ENCODE assay signal across 16 cellular contexts in genomic region chr4:88333741-88334405, GRCh38. TPM values are rescaled to one million over a fixed set of nuclear protein-coding genes. Genes with fewer than 3 reads are reported as not detected.
DNase-seq lines count a peak whose midpoint lies in the region; ATAC-seq and TF ChIP-seq lines count a peak whose summit lies in the region.
"Had no signal": no experiment of that assay in that cellular context is flagged by ENCODE, and none has a peak within 500 bp of the region (broad histone marks: within the 10 kb centered on the region; RNA-seq: fewer than 3 reads in every experiment).

No MANE protein-coding gene starts in this region.

- no peak overlapping the region for H2AK5ac ChIP-seq in trophoblast cell (ENCODE audit: low read length)

- H3K36me3 Mint-ChIP-seq in HFFc6 (ENCODE audit: low read depth): no peaks in the 10 kb centered on the region
- H3K36me3 Mint-ChIP-seq: activated naive CD4-positive, alpha-beta T cell treated with anti-CD3 and anti-CD28 coated beads, Interleukin-2, amount 10 ng/mL, durations not matched to agents 7 days and 5 days; natural killer cell had no signal

- H3K9me3 Mint-ChIP-seq in HFFc6: no peaks in the 10 kb centered on the region
- H3K9me3 Mint-ChIP-seq: natural killer cell had no signal

- no peak overlapping the region for H4K91ac ChIP-seq in trophoblast cell (ENCODE audit: low read depth, low read length)

- no peak overlapping the region for H2BK120ac ChIP-seq in trophoblast cell (ENCODE audit: insufficient read depth, low read length, poor library complexity)

- WGBS in esophagus muscularis mucosa: 86% methylated on average over 1 of the region's 1 CpG
- WGBS in trophoblast cell (ENCODE audit: extremely low coverage, insufficient coverage, insufficient read length): no CpG with 5 or more reads among the region's 1 CpG

- H3K36me3 ChIP-seq in esophagus muscularis mucosa: no peaks in the 10 kb centered on the region
- H3K36me3 ChIP-seq in trophoblast cell (ENCODE audit: control insufficient read depth in 1 of 2, insufficient read depth in 2 of 2, low read length in 2 of 2): no peaks in the 10 kb centered on the region
- H3K36me3 ChIP-seq: brain microvascular endothelial cell had no signal

- H3K18ac ChIP-seq in trophoblast cell (ENCODE audit: low read length): no peak overlapping the region

- no peak overlapping the region for H3K4me2 ChIP-seq in trophoblast cell (ENCODE audit: low read length)

- no peak overlapping the region for H4K8ac ChIP-seq in trophoblast cell (ENCODE audit: low read depth, low read length)

- TF ChIP-seq CTCF in HFFc6 (IDR thresholded peaks at IDR 0.05): no peak
- TF ChIP-seq CTCF in esophagus muscularis mucosa (IDR thresholded peaks at IDR 0.05): no peak

- no peak overlapping the region for H3K4ac ChIP-seq in trophoblast cell (ENCODE audit: low read depth, low read length)

- DNase-seq in AG20443 (ENCODE audit: low spot score) (peak; percentile 35), HFFc6 (peak; percentile 11), esophagus muscularis mucosa (ENCODE audit: extremely low spot score) (peak; percentile 91), trophoblast cell (no peak), AML-193 (lab: John Stamatoyannopoulos, UW) (no peak), NCI-H82 (lab: John Stamatoyannopoulos, UW) (no peak)
- DNase-seq: activated CD8-positive, alpha-beta memory T cell treated with anti-CD3 and anti-CD28 coated beads, Interleukin-2, amount 50 U/mL, for 48 hours; activated naive CD4-positive, alpha-beta T cell treated with anti-CD3 and anti-CD28 coated beads, Interleukin-2, amount 10 ng/mL, durations not matched to agents 7 days and 5 days; brain microvascular endothelial cell; C1 segment of cervical spinal cord; natural killer cell; NCI-H1694; SHP77 treated with DMSO at 0.1 percent for 48 hours had no signal

- H3K27ac ChIP-seq in esophagus muscularis mucosa (replicated peaks in 1 of 4) (no peak overlapping the region), trophoblast cell (ENCODE audit: low read depth, low read length) (no peak overlapping the region)
- H3K27ac ChIP-seq: brain microvascular endothelial cell had no signal

- TF ChIP-seq POLR2A in esophagus muscularis mucosa (IDR thresholded peaks at IDR 0.05; ENCODE audit: low read depth): no peak

- H3K79me2 ChIP-seq in trophoblast cell (ENCODE audit: control insufficient read depth, insufficient read depth, low read length, poor library complexity): no peaks in the 10 kb centered on the region

- no peak overlapping the region for H3K9ac ChIP-seq in trophoblast cell (ENCODE audit: low read length)

- no peak overlapping the region for H2BK12ac ChIP-seq in trophoblast cell (ENCODE audit: low read length)

- no peak overlapping the region for H3K4me3 Mint-ChIP-seq in HFFc6
- H3K4me3 Mint-ChIP-seq: activated naive CD4-positive, alpha-beta T cell treated with anti-CD3 and anti-CD28 coated beads, Interleukin-2, amount 10 ng/mL, durations not matched to agents 7 days and 5 days; natural killer cell had no signal

- H3K4me1 ChIP-seq in esophagus muscularis mucosa: peaks cover 0 to 8% (median 0%) of the 10 kb centered on the region in 4 donors
- no peaks in the 10 kb centered on the region for H3K4me1 ChIP-seq in trophoblast cell (ENCODE audit: control insufficient read depth in 1 of 2, insufficient read depth in 2 of 2, low read length in 2 of 2)

- H3K27ac Mint-ChIP-seq in HFFc6: no peak overlapping the region
- H3K27ac Mint-ChIP-seq: activated naive CD4-positive, alpha-beta T cell treated with anti-CD3 and anti-CD28 coated beads, Interleukin-2, amount 10 ng/mL, durations not matched to agents 7 days and 5 days; natural killer cell had no signal

- no peak overlapping the region for H2BK5ac ChIP-seq in trophoblast cell (ENCODE audit: low read depth, low read length, poor library complexity)

- peak overlapping the region; percentile 77 for H3K23ac ChIP-seq in trophoblast cell (ENCODE audit: low read length)

- H3K27me3 Mint-ChIP-seq in HFFc6 (ENCODE audit: insufficient read depth): peaks cover 5% of the 10 kb centered on the region

- H3K9me3 ChIP-seq in esophagus muscularis mucosa (no peaks in the 10 kb centered on the region), trophoblast cell (ENCODE audit: insufficient read depth, low read depth, low read length) (no peaks in the 10 kb centered on the region)

- no peak for TF ChIP-seq EP300 in esophagus muscularis mucosa (IDR thresholded peaks at IDR 0.05)

- no peak overlapping the region for H3K4me3 ChIP-seq in esophagus muscularis mucosa
- no peak overlapping the region for H3K4me3 ChIP-seq in trophoblast cell (ENCODE audit: low read depth, low read length)
- H3K4me3 ChIP-seq: lung had no signal

- H4K12ac ChIP-seq in trophoblast cell (ENCODE audit: low read depth, low read length): no peak overlapping the region

- H3K4me1 Mint-ChIP-seq in HFFc6 (ENCODE audit: low read depth): peaks cover 7% of the 10 kb centered on the region

- intact Hi-C loops in esophagus muscularis mucosa (cut with DNase I): no loop called here

- no peak overlapping the region for H3K14ac ChIP-seq in trophoblast cell (ENCODE audit: low read length)

- no peaks in the 10 kb centered on the region for H3K79me1 ChIP-seq in trophoblast cell (ENCODE audit: low read length)

- H3K27me3 ChIP-seq in esophagus muscularis mucosa (no peaks in the 10 kb centered on the region), trophoblast cell (ENCODE audit: insufficient read depth, low read length) (no peaks in the 10 kb centered on the region)
- H3K27me3 ChIP-seq: brain microvascular endothelial cell had no signal

- no peak overlapping the region for H2AFZ ChIP-seq in trophoblast cell (ENCODE audit: insufficient read depth, low read length, poor library complexity)

- ATAC-seq in GM19023 (IDR thresholded peaks at IDR 0.05; ENCODE audit: unreplicated experiment): no peak
- ATAC-seq: activated CD4-positive, CD25-positive, alpha-beta regulatory T cell treated with anti-CD3 and anti-CD28 coated beads, Interleukin-2, amount 50 U/mL, for 24 hours had no signal

RNA-seq across cellular contexts. Expression of gene HERC6, which starts 44.8 kb away (rescaled TPM):
- 1 to 10 TPM in 1 of 6 experiments, under 1 TPM in 5; 0.33 to 1.1 (median 0.55) TPM for total RNA-seq in HFFc6 (2021; fragmentation: NEBNext Ultra II Directional; extraction: Animal tissue kit (Norgen Biotek cat#: 25700))
- total RNA-seq in esophagus muscularis mucosa: 1 to 10 TPM; 3.8 to 5.2 (median 4.9) TPM
- 1.4 and 1.5 TPM in 2 replicates for polyA plus RNA-seq in trophoblast cell (2013)

RNA-seq across cellular contexts. Expression of gene PPM1K, which starts 49.5 kb away (rescaled TPM):
- 10 to 100 TPM in 1 of 6 experiments, 1 to 10 TPM in 5; 5.8 to 11.6 (median 6.7) TPM for total RNA-seq in HFFc6 (2021; fragmentation: NEBNext Ultra II Directional; extraction: Animal tissue kit (Norgen Biotek cat#: 25700))
- 10 to 100 TPM; 35.7 to 54.2 (median 38.3) TPM for total RNA-seq in esophagus muscularis mucosa
- polyA plus RNA-seq in trophoblast cell (2013): 5.4 and 5.7 TPM in 2 replicates

Comparison
In these comparisons a context has a peak if more than half of its experiments do, and no peak if none do; other contexts are left out.
1. DNase-seq: peak in AG20443 (single experiment), HFFc6 (single experiment) and esophagus muscularis mucosa (single experiment); none in trophoblast cell (0 of 2), AML-193 (0 of 2) and NCI-H82 (single experiment).